Comparison of ENCODE assay signal across 7 cellular contexts in genomic region chr16:73636196-73636595, GRCh38.
"Had no signal": no experiment of that assay in that cellular context is flagged by ENCODE, and none has a peak within 500 bp of the region (broad histone marks: within the 10 kb centered on the region; RNA-seq: fewer than 3 reads in every experiment).

No MANE protein-coding gene starts in this region.

- DNase-seq: GOT3, H9, HCEC 1CT, HFFc6, KG1 had no signal

- H3K36me3 Mint-ChIP-seq: IgD-negative memory B cell had no signal

- FAIRE-seq: H54 had no signal

- H3K4me1 Mint-ChIP-seq: IgD-negative memory B cell had no signal

- H3K4me3 Mint-ChIP-seq: H9, HFFc6, IgD-negative memory B cell had no signal

- H3K27me3 Mint-ChIP-seq: IgD-negative memory B cell had no signal

- H3K27ac Mint-ChIP-seq: H9, HFFc6, IgD-negative memory B cell had no signal
